30 cellular contexts compared by ENCODE assay signal in genomic region chr10:133125901-133126300, GRCh38. TPM values are rescaled to one million over a fixed set of nuclear protein-coding genes. Genes with fewer than 3 reads are reported as not detected.
DNase-seq lines count a peak whose midpoint lies in the region; ATAC-seq and TF ChIP-seq lines count a peak whose summit lies in the region.
"Had no signal": no experiment of that assay in that cellular context is flagged by ENCODE, and none has a peak within 500 bp of the region (broad histone marks: within the 10 kb centered on the region; RNA-seq: fewer than 3 reads in every experiment).

No MANE protein-coding gene starts in this region.

- H3K27me3 ChIP-seq in H7 (ENCODE audit: control insufficient read depth, insufficient read depth, low read length) (no peaks in the 10 kb centered on the region), osteoblast (ENCODE audit: insufficient read depth, low read length) (no peaks in the 10 kb centered on the region)

- H3K36me3 Mint-ChIP-seq in activated naive CD8-positive, alpha-beta T cell treated with anti-CD3 and anti-CD28 coated beads, Interleukin-2, amount 10 ng/mL, durations not matched to agents 7 days and 5 days = no peaks in the 10 kb centered on the region
- H3K36me3 Mint-ChIP-seq in activated naive CD8-positive, alpha-beta T cell treated with anti-CD3 and anti-CD28 coated beads for 36 hours = no peaks in the 10 kb centered on the region
- no peaks in the 10 kb centered on the region for H3K36me3 Mint-ChIP-seq in chondrocyte (ENCODE audit: low read depth)
- H3K36me3 Mint-ChIP-seq: CD8-positive, alpha-beta T cell had no signal

- ATAC-seq in activated naive CD8-positive, alpha-beta T cell treated with anti-CD3 and anti-CD28 coated beads, Interleukin-2, amount 10 ng/mL, durations not matched to agents 7 days and 5 days (ENCODE audit: low read depth) = no peak
- ATAC-seq: CD8-positive, alpha-beta T cell; PC-3 had no signal

- DNase-seq in activated naive CD8-positive, alpha-beta T cell treated with anti-CD3 and anti-CD28 coated beads, Interleukin-2, amount 10 ng/mL, durations not matched to agents 7 days and 5 days = peak; percentile 17
- DNase-seq in activated naive CD8-positive, alpha-beta T cell treated with anti-CD3 and anti-CD28 coated beads for 36 hours = no peak
- DNase-seq in H7 (peak; percentile 39), chondrocyte (ENCODE audit: low spot score) (peak; percentile 65), osteoblast (ENCODE audit: insufficient read length, low spot score, missing footprints) (peak; percentile 83), NCI-H345 (lab: John Stamatoyannopoulos, UW) (no peak), foreskin fibroblast (no peak)
- DNase-seq: CD8-positive, alpha-beta T cell; DMS79; GF-D8; GOT3; HCEC 1CT; KBM-7; NCI-H1105 treated with DMSO at 0.1 percent for 48 hours; NCI-H146; NCI-H1930; NCI-H2107; NCI-H446 treated with DMSO at 0.1 percent for 48 hours; NCI-H526; NCI-H82; NK-92 treated with Interleukin-12 subunit alpha and Interleukin-12 subunit beta, amount 100 ng/mL, for 24 hours; PC-3; SHP77 had no signal

- H3K27me3 Mint-ChIP-seq in activated naive CD8-positive, alpha-beta T cell treated with anti-CD3 and anti-CD28 coated beads, Interleukin-2, amount 10 ng/mL, durations not matched to agents 7 days and 5 days = peaks cover 10% of the 10 kb centered on the region
- H3K27me3 Mint-ChIP-seq in activated naive CD8-positive, alpha-beta T cell treated with anti-CD3 and anti-CD28 coated beads for 36 hours = peaks cover 30% of the 10 kb centered on the region
- peaks cover 15% of the 10 kb centered on the region for H3K27me3 Mint-ChIP-seq in chondrocyte (ENCODE audit: low read depth)

- peaks cover 2% of the 10 kb centered on the region for H3K4me1 Mint-ChIP-seq in activated naive CD8-positive, alpha-beta T cell treated with anti-CD3 and anti-CD28 coated beads, Interleukin-2, amount 10 ng/mL, durations not matched to agents 7 days and 5 days
- H3K4me1 Mint-ChIP-seq in activated naive CD8-positive, alpha-beta T cell treated with anti-CD3 and anti-CD28 coated beads for 36 hours = peaks cover 7% of the 10 kb centered on the region
- no peaks in the 10 kb centered on the region for H3K4me1 Mint-ChIP-seq in chondrocyte (ENCODE audit: low read depth)

- no peaks in the 10 kb centered on the region for H3K79me2 ChIP-seq in osteoblast (ENCODE audit: insufficient read depth, low read length)

- no peaks in the 10 kb centered on the region for H4K20me1 ChIP-seq in osteoblast (ENCODE audit: insufficient read depth, low read length)

- H3K4me3 ChIP-seq in H7 (ENCODE audit: insufficient read depth, low read depth, low read length) (no peak overlapping the region), osteoblast (ENCODE audit: insufficient read depth, low read length) (no peak overlapping the region), foreskin fibroblast (ENCODE audit: low read depth in 1 of 2, low read length in 2 of 2) (no peak overlapping the region)

- H3K9me3 Mint-ChIP-seq in activated naive CD8-positive, alpha-beta T cell treated with anti-CD3 and anti-CD28 coated beads, Interleukin-2, amount 10 ng/mL, durations not matched to agents 7 days and 5 days = no peaks in the 10 kb centered on the region
- no peaks in the 10 kb centered on the region for H3K9me3 Mint-ChIP-seq in activated naive CD8-positive, alpha-beta T cell treated with anti-CD3 and anti-CD28 coated beads for 36 hours
- H3K9me3 Mint-ChIP-seq in chondrocyte (ENCODE audit: low read depth) = no peaks in the 10 kb centered on the region
- H3K9me3 Mint-ChIP-seq: CD8-positive, alpha-beta T cell had no signal

- TF ChIP-seq CTCF in chondrocyte (IDR thresholded peaks at IDR 0.05) (no peak), osteoblast (IDR thresholded peaks at IDR 0.05; ENCODE audit: extremely low read depth, low read depth, low read length) (no peak), foreskin fibroblast (IDR thresholded peaks at IDR 0.05; ENCODE audit: low read depth, low read length) (no peak)

- H3K36me3 ChIP-seq in H7 (replicated peaks; ENCODE audit: control insufficient read depth, insufficient read depth, low read length) = no peaks in the 10 kb centered on the region
- H3K36me3 ChIP-seq in osteoblast (ENCODE audit: insufficient read depth, low read length) = no peaks in the 10 kb centered on the region

- no peak overlapping the region for H3K27ac Mint-ChIP-seq in activated naive CD8-positive, alpha-beta T cell treated with anti-CD3 and anti-CD28 coated beads, Interleukin-2, amount 10 ng/mL, durations not matched to agents 7 days and 5 days
- H3K27ac Mint-ChIP-seq in activated naive CD8-positive, alpha-beta T cell treated with anti-CD3 and anti-CD28 coated beads for 36 hours = no peak overlapping the region
- H3K27ac Mint-ChIP-seq in chondrocyte (ENCODE audit: unreplicated experiment) = no peak overlapping the region
- H3K27ac Mint-ChIP-seq: CD8-positive, alpha-beta T cell had no signal

- no peak overlapping the region for H3K4me3 Mint-ChIP-seq in activated naive CD8-positive, alpha-beta T cell treated with anti-CD3 and anti-CD28 coated beads, Interleukin-2, amount 10 ng/mL, durations not matched to agents 7 days and 5 days
- H3K4me3 Mint-ChIP-seq in activated naive CD8-positive, alpha-beta T cell treated with anti-CD3 and anti-CD28 coated beads for 36 hours = no peak overlapping the region
- H3K4me3 Mint-ChIP-seq in chondrocyte (ENCODE audit: unreplicated experiment) = no peak overlapping the region
- H3K4me3 Mint-ChIP-seq: CD8-positive, alpha-beta T cell had no signal

- H3K27ac ChIP-seq in osteoblast (ENCODE audit: low read depth, low read length) = no peak overlapping the region
- H3K27ac ChIP-seq: C4-2B had no signal

- H2AFZ ChIP-seq in osteoblast (ENCODE audit: low read length) = no peak overlapping the region

- H3K9me3 ChIP-seq in osteoblast (ENCODE audit: low read depth, low read length) = no peaks in the 10 kb centered on the region

- H3K4me2 ChIP-seq in osteoblast (ENCODE audit: insufficient read depth, low read length) = no peak overlapping the region

- no peaks in the 10 kb centered on the region for H3K4me1 ChIP-seq in osteoblast (ENCODE audit: insufficient read depth, low read length)
- H3K4me1 ChIP-seq: Caco-2 had no signal

- POLR2A ChIA-PET in activated naive CD8-positive, alpha-beta T cell treated with anti-CD3 and anti-CD28 coated beads, Interleukin-2, amount 10 ng/mL, durations not matched to agents 7 days and 5 days (lab: Charles Lee) = no interaction called here

RNA-seq across cellular contexts. Expression of gene KNDC1, which starts 34.1 kb away (rescaled TPM):
- under 1 TPM; 0.36 to 0.40 TPM for total RNA-seq in activated naive CD8-positive, alpha-beta T cell treated with anti-CD3 and anti-CD28 coated beads, Interleukin-2, amount 10 ng/mL, durations not matched to agents 7 days and 5 days
- not detected for total RNA-seq in activated naive CD8-positive, alpha-beta T cell treated with anti-CD3 and anti-CD28 coated beads for 36 hours
- total RNA-seq in H7 (2014; rRNA removed; shearing (Covaris generic)) = 13.7 and 16.7 TPM in 2 replicates
- total RNA-seq in chondrocyte = 0.24 to 0.72 TPM (median 0.55 TPM) in 3 replicates
- total RNA-seq in osteoblast = under 0.01 TPM in 1 of 2 replicates, not detected in the other
- total RNA-seq: A673; CD8-positive, alpha-beta T cell; PC-3; RPMI7951 had no signal

RNA-seq across cellular contexts. Expression of gene ADGRA1, which starts 38.2 kb away (rescaled TPM):
- not detected for total RNA-seq in activated naive CD8-positive, alpha-beta T cell treated with anti-CD3 and anti-CD28 coated beads, Interleukin-2, amount 10 ng/mL, durations not matched to agents 7 days and 5 days
- not detected for total RNA-seq in activated naive CD8-positive, alpha-beta T cell treated with anti-CD3 and anti-CD28 coated beads for 36 hours
- 0.37 and 0.62 TPM in 2 replicates for total RNA-seq in H7 (2014; rRNA removed; shearing (Covaris generic))
- total RNA-seq in chondrocyte = not detected in 3 replicates
- total RNA-seq in osteoblast = not detected in 2 replicates
- total RNA-seq: Caco-2; CD8-positive, alpha-beta T cell; LHCN-M2; MCF 10A; PC-3; RPMI7951; SK-MEL-5 had no signal

Comparison
In these comparisons a context has a peak if more than half of its experiments do, and no peak if none do; other contexts are left out.
1. DNase-seq: peak in activated naive CD8-positive, alpha-beta T cell treated with anti-CD3 and anti-CD28 coated beads, Interleukin-2, amount 10 ng/mL, durations not matched to agents 7 days and 5 days (single experiment), H7 (single experiment), chondrocyte (single experiment) and osteoblast (single experiment); none in activated naive CD8-positive, alpha-beta T cell treated with anti-CD3 and anti-CD28 coated beads for 36 hours (single experiment), NCI-H345 (single experiment) and foreskin fibroblast (0 of 2).